In genomic region chr20:25469558-25469957, GRCh38 we compare ENCODE assay signal across 13 cellular contexts.
DNase-seq lines count a peak whose midpoint lies in the region; ATAC-seq and TF ChIP-seq lines count a peak whose summit lies in the region.
"Had no signal": no experiment of that assay in that cellular context is flagged by ENCODE, and none has a peak within 500 bp of the region (broad histone marks: within the 10 kb centered on the region; RNA-seq: fewer than 3 reads in every experiment).

No MANE protein-coding gene starts in this region.

- H3K9me3 Mint-ChIP-seq in chondrocyte (ENCODE audit: low read depth) (no peaks in the 10 kb centered on the region), nephron progenitor cell (no peaks in the 10 kb centered on the region)
- H3K9me3 Mint-ChIP-seq: CD14-positive monocyte had no signal

- H3K4me1 Mint-ChIP-seq in chondrocyte (ENCODE audit: low read depth) (no peaks in the 10 kb centered on the region), nephron progenitor cell (peaks cover 8% of the 10 kb centered on the region)

- H3K4me3 Mint-ChIP-seq in chondrocyte (ENCODE audit: unreplicated experiment) (no peak overlapping the region), nephron progenitor cell (no peak overlapping the region)
- H3K4me3 Mint-ChIP-seq: CD14-positive monocyte had no signal

- TF ChIP-seq CTCF in HEK293 (tag by site-specific recombination; IDR thresholded peaks at IDR 0.05) (no peak), chondrocyte (IDR thresholded peaks at IDR 0.05) (no peak), nephron progenitor cell (IDR thresholded peaks at IDR 0.05) (no peak)

- H3K27me3 Mint-ChIP-seq in chondrocyte (ENCODE audit: low read depth) (no peaks in the 10 kb centered on the region), nephron progenitor cell (ENCODE audit: low read depth, poor library complexity) (no peaks in the 10 kb centered on the region)

- H3K9me3 ChIP-seq in BLaER1 (no peaks in the 10 kb centered on the region), HEK293 (ENCODE audit: control insufficient read depth, insufficient read depth, low read depth, low read length) (no peaks in the 10 kb centered on the region)

- H3K27me3 ChIP-seq in BLaER1: no peaks in the 10 kb centered on the region

- H4K20me1 ChIP-seq in BLaER1: peaks cover 85% of the 10 kb centered on the region

- H3K27ac ChIP-seq in BLaER1 (peak overlapping the region; percentile 15; the same call in 1 of the 2 replicates), HEK293 (ENCODE audit: extremely low read depth, low read depth, low read length) (no peak overlapping the region)
- H3K27ac ChIP-seq: KMS-11 had no signal

- POLR2A ChIA-PET in HEK293 (lab: Yijun Ruan, JAX): no interaction called here

- H3K9ac ChIP-seq in BLaER1: no peak overlapping the region
- H3K9ac ChIP-seq: KMS-11 had no signal

- H3K36me3 Mint-ChIP-seq in chondrocyte (ENCODE audit: low read depth): peaks cover 30% of the 10 kb centered on the region
- H3K36me3 Mint-ChIP-seq in nephron progenitor cell (ENCODE audit: low read depth): peaks cover 67% of the 10 kb centered on the region
- H3K36me3 Mint-ChIP-seq: CD14-positive monocyte had no signal

- CTCF ChIA-PET in HEK293 (lab: Yijun Ruan, JAX): interaction anchor here (1.3 kb wide), 1 partner anchor 9 kb away, joined by 3 read pairs; no protein-coding TSS in a partner anchor

- ATAC-seq in HG03354 (IDR thresholded peaks at IDR 0.05; ENCODE audit: poor library complexity, severe bottlenecking, unreplicated experiment): no peak
- ATAC-seq in HG02759 (IDR thresholded peaks at IDR 0.05; ENCODE audit: unreplicated experiment): no peak

- DNase-seq in chondrocyte (ENCODE audit: low spot score) (peak; percentile 60), nephron progenitor cell (no peak), NCI-H2107 (lab: John Stamatoyannopoulos, UW) (no peak)
- no peak for DNase-seq in stimulated activated CD4-positive, alpha-beta T cell treated with anti-CD3 and anti-CD28 coated beads, Interleukin-4, amount 100 ng/mL, for 4 hours
- DNase-seq: NCI-H1092 treated with DMSO at 0.1 percent for 48 hours, NCI-H2029, Right ventricle myocardium superior had no signal

- no peak overlapping the region for H3K27ac Mint-ChIP-seq in chondrocyte (ENCODE audit: unreplicated experiment)
- peak overlapping the region; percentile 66 for H3K27ac Mint-ChIP-seq in nephron progenitor cell
- H3K27ac Mint-ChIP-seq: CD14-positive monocyte had no signal

- peaks cover 72% of the 10 kb centered on the region for H3K36me3 ChIP-seq in BLaER1
- H3K36me3 ChIP-seq in HEK293 (ENCODE audit: control insufficient read depth in 2 of 2, insufficient read depth in 1 of 2, low read length in 2 of 2): peaks cover 3 to 70% of the 10 kb centered on the region in 2 experiments; a peak in 2 of 3 replicates

- H3K4me1 ChIP-seq in BLaER1: peaks cover 57% of the 10 kb centered on the region
- H3K4me1 ChIP-seq in HEK293 (ENCODE audit: control insufficient read depth, insufficient read depth, low read length): no peaks in the 10 kb centered on the region

- H3K4me2 ChIP-seq in BLaER1: peak overlapping the region; percentile 72
- H3K4me2 ChIP-seq: KMS-11 had no signal

- H3K4me3 ChIP-seq in BLaER1 (no peak overlapping the region), HEK293 (ENCODE audit: low read depth, low read length) (no peak overlapping the region)

TF ChIP-seq in HEK293, 187 proteins besides CTCF, POLR2A, EP300 and RAD21:
- TF ChIP-seq ZBTB7A (tag by site-specific recombination; IDR thresholded peaks at IDR 0.05; ENCODE audit: low read depth) (no peak), ZNF600 (tag by site-specific recombination; IDR thresholded peaks at IDR 0.05) (no peak), EGR2 (tag by site-specific recombination; IDR thresholded peaks at IDR 0.05; ENCODE audit: low read depth) (peak; percentile 78), ZFHX2 (tag by site-specific recombination; conservative IDR thresholded peaks at IDR 0.05) (peak; percentile 59), ZNF202 (tag by site-specific recombination; IDR thresholded peaks at IDR 0.05; ENCODE audit: borderline replicate concordance) (no peak), REPIN1 (tag by site-specific recombination; IDR thresholded peaks at IDR 0.05; ENCODE audit: low read depth) (no peak)
